In the genomic region with DNA sequence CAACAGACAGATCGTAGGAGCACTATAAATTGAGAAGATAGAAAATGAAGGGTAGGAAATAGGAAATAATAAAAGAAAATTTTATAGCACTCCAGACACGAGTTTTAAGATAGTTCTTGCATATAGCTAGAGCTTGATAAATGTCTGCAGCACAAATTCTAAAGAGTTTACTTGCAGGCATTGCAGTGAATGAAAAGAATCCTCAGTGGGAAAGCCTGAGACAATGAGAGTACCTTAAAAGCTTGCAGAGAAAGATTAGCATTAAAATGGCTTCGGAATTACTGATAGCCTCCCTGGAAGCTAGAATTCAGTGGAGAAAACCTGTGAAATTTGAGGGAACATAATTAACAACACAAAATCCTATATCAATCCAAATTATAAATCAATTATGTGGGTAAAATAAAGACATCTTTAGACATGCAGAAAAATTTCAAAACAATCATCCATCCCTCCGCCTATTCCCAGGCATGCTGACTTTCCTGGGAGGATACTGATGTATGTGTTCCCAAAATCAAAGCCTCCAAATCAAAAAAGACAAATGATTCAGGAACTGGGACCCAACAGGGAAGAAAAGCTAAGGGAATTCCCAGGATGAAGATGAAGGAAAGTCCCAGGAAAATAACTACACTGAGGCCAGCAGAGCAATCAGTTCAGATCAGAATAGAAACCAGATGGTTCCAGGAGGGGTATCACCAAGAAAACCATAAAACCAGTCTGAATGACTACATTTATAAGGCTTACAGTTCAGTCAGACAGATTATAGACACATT, we compare ENCODE assay signal across 19 cellular contexts.
"Had no signal": no experiment of that assay in that cellular context is flagged by ENCODE, and none has a peak within 500 bp of the region (broad histone marks: within the 10 kb centered on the region; RNA-seq: fewer than 3 reads in every experiment).

No MANE protein-coding gene starts in this region.

- H2AFZ ChIP-seq: hepatocyte had no signal

- DNase-seq: activated CD4-positive, alpha-beta T cell treated with anti-CD3 and anti-CD28 coated beads for 4 hours; activated CD8-positive, alpha-beta memory T cell treated with anti-CD3 and anti-CD28 coated beads, Interleukin-2, amount 50 U/mL, for 4 hours; activated CD8-positive, alpha-beta T cell treated with anti-CD3 and anti-CD28 coated beads, Interleukin-2, amount 10 ng/mL, durations not matched to agents 7 days and 5 days; activated gamma-delta T cell; activated T-cell treated with anti-CD3 and anti-CD28 coated beads, Interleukin-2, amount 50 U/mL, for 72 hours; amniotic stem cell; body of pancreas; caudate nucleus; left colon; lower lobe of right lung; midbrain; stimulated activated CD4-positive, alpha-beta T cell treated with anti-CD3 and anti-CD28 coated beads, Interleukin-15, amount 100 ng/mL, for 24 hours; stimulated activated CD4-positive, alpha-beta T cell treated with anti-CD3 and anti-CD28 coated beads, Interleukin-4, amount 100 ng/mL, for 1 hour; stimulated activated naive B cell treated with anti-CD40 and anti-IgM and Interleukin-4, amounts not matched to agents 10 μg/mL and 1 μg/mL and 100 μg/mL, for 72 hours; substantia nigra; transverse colon had no signal

- H3K27me3 ChIP-seq: body of pancreas, hepatocyte, transverse colon, vagina had no signal

- H3K4me3 ChIP-seq: body of pancreas, hepatocyte, lower lobe of right lung, transverse colon, vagina had no signal

- H3K9me3 ChIP-seq: body of pancreas, lower lobe of right lung, transverse colon, vagina had no signal

- H3K36me3 ChIP-seq: lower lobe of right lung, transverse colon, vagina had no signal

- H3K79me2 ChIP-seq: hepatocyte had no signal

- H3K27ac ChIP-seq: body of pancreas, hepatocyte, lower lobe of right lung, transverse colon, vagina had no signal

- H3K4me1 ChIP-seq: body of pancreas, lower lobe of right lung, transverse colon, vagina had no signal

- ATAC-seq: activated CD8-positive, alpha-beta T cell treated with anti-CD3 and anti-CD28 coated beads, Interleukin-2, amount 10 ng/mL, durations not matched to agents 7 days and 5 days; activated T-cell treated with anti-CD3 and anti-CD28 coated beads, Interleukin-2, amount 50 U/mL, for 72 hours; body of pancreas; esophagus mucosa; left colon; lower lobe of right lung; stimulated activated naive B cell treated with anti-CD40 and anti-IgM and Interleukin-4, amounts not matched to agents 10 μg/mL and 1 μg/mL and 100 μg/mL, for 72 hours had no signal

- H3K4me2 ChIP-seq: hepatocyte had no signal
